ENCODE assay signal across 15 cellular contexts in genomic region chr1:117046781-117047180, GRCh38.
DNase-seq lines count a peak whose midpoint lies in the region; ATAC-seq lines count a peak whose summit lies in the region.
"Had no signal": no experiment of that assay in that cellular context is flagged by ENCODE, and none has a peak within 500 bp of the region (broad histone marks: within the 10 kb centered on the region; RNA-seq: fewer than 3 reads in every experiment).

No MANE protein-coding gene starts in this region.

- DNase-seq in NCI-H1092 treated with DMSO at 0.1 percent for 48 hours (lab: John Stamatoyannopoulos, UW), result peak; percentile 5
- no peak for DNase-seq in NCI-H1092 (lab: John Stamatoyannopoulos, UW)
- peak; percentile 30 for DNase-seq in NCI-H2171 treated with DMSO at 0.1 percent for 48 hours (lab: John Stamatoyannopoulos, UW)
- DNase-seq in NCI-H2171 (lab: John Stamatoyannopoulos, UW), result no peak
- DNase-seq in NCI-H774 (lab: John Stamatoyannopoulos, UW), result peak; percentile 47
- peak; percentile 32 for DNase-seq in left kidney (ENCODE audit: low read depth, low spot score)
- DNase-seq: AML-193; Caco-2; CD8-positive, alpha-beta memory T cell; DMS79; HFFc6; IMR-90 had no signal

- no peak for ATAC-seq in HG03378 (IDR thresholded peaks at IDR 0.05; ENCODE audit: unreplicated experiment)
- ATAC-seq in GM18519 (IDR thresholded peaks at IDR 0.05; ENCODE audit: low FRiP score, unreplicated experiment), result no peak
- ATAC-seq: GM12878 had no signal

Comparison
In these comparisons a context has a peak if more than half of its experiments do, and no peak if none do; other contexts are left out.
1. DNase-seq: peak in NCI-H1092 treated with DMSO at 0.1 percent for 48 hours (single experiment), NCI-H2171 treated with DMSO at 0.1 percent for 48 hours (single experiment), NCI-H774 (single experiment) and left kidney (single experiment); none in NCI-H1092 (single experiment) and NCI-H2171 (single experiment).